Comparison of ENCODE assay signal across 17 cellular contexts in genomic region chr2:68768461-68768860, GRCh38. TPM values are rescaled to one million over a fixed set of nuclear protein-coding genes. Genes with fewer than 3 reads are reported as not detected.
DNase-seq lines count a peak whose midpoint lies in the region; ATAC-seq and TF ChIP-seq lines count a peak whose summit lies in the region.
"Had no signal": no experiment of that assay in that cellular context is flagged by ENCODE, and none has a peak within 500 bp of the region (broad histone marks: within the 10 kb centered on the region; RNA-seq: fewer than 3 reads in every experiment).

No MANE protein-coding gene starts in this region.

- no peaks in the 10 kb centered on the region for H3K27me3 Mint-ChIP-seq in T-helper 1 cell treated with Interleukin-12 subunit alpha and Interleukin-12 subunit beta and Interleukin-4 antibody, amounts not matched to agents 30 μg/mL and 1 μg/mL, for 36 hours (ENCODE audit: low read depth)
- H3K27me3 Mint-ChIP-seq in activated T-helper 2 cell treated with anti-CD3 and anti-CD28 coated beads, Interferon-gamma antibody, Interleukin-2, Interleukin-4, amounts not matched to agents 10 μg/mL and 5 μg/mL and 100 μg/mL, durations not matched to agents 14 hours and 24 hours and 36 hours (ENCODE audit: low read depth), result no peaks in the 10 kb centered on the region
- H3K27me3 Mint-ChIP-seq in natural killer cell treated with Interleukin-12 subunit alpha and Interleukin-12 subunit beta and Interleukin-15 and Interleukin-18, amount 100 ng/mL, for 72 hours, result no peaks in the 10 kb centered on the region

- H3K36me3 Mint-ChIP-seq in T-helper 1 cell treated with Interleukin-12 subunit alpha and Interleukin-12 subunit beta and Interleukin-4 antibody, amounts not matched to agents 30 μg/mL and 1 μg/mL, for 36 hours (ENCODE audit: low read depth), result peaks cover 50% of the 10 kb centered on the region
- H3K36me3 Mint-ChIP-seq in activated T-helper 2 cell treated with anti-CD3 and anti-CD28 coated beads, Interferon-gamma antibody, Interleukin-2, Interleukin-4, amounts not matched to agents 10 μg/mL and 5 μg/mL and 100 μg/mL, durations not matched to agents 14 hours and 24 hours and 36 hours (ENCODE audit: low read depth), result peaks cover 36% of the 10 kb centered on the region
- H3K36me3 Mint-ChIP-seq in natural killer cell treated with Interleukin-12 subunit alpha and Interleukin-12 subunit beta and Interleukin-15 and Interleukin-18, amount 100 ng/mL, for 72 hours, result no peaks in the 10 kb centered on the region

- H3K9ac ChIP-seq in KMS-11, result peak overlapping the region; percentile 81; the same call in 1 of the 2 replicates

- H3K4me2 ChIP-seq in KMS-11, result peak overlapping the region; percentile 79

- peak overlapping the region; percentile 66 for H3K4me3 Mint-ChIP-seq in T-helper 1 cell treated with Interleukin-12 subunit alpha and Interleukin-12 subunit beta and Interleukin-4 antibody, amounts not matched to agents 30 μg/mL and 1 μg/mL, for 36 hours
- peak overlapping the region; percentile 51 for H3K4me3 Mint-ChIP-seq in activated T-helper 2 cell treated with anti-CD3 and anti-CD28 coated beads, Interferon-gamma antibody, Interleukin-2, Interleukin-4, amounts not matched to agents 10 μg/mL and 5 μg/mL and 100 μg/mL, durations not matched to agents 14 hours and 24 hours and 36 hours (ENCODE audit: low read depth)
- H3K4me3 Mint-ChIP-seq in natural killer cell treated with Interleukin-12 subunit alpha and Interleukin-12 subunit beta and Interleukin-15 and Interleukin-18, amount 100 ng/mL, for 72 hours, result peak overlapping the region; percentile 94

- H3K27me3 ChIP-seq in KMS-11 (ENCODE audit: insufficient read depth, low read depth), result no peaks in the 10 kb centered on the region

- peak overlapping the region; percentile 87 for H3K27ac Mint-ChIP-seq in T-helper 1 cell treated with Interleukin-12 subunit alpha and Interleukin-12 subunit beta and Interleukin-4 antibody, amounts not matched to agents 30 μg/mL and 1 μg/mL, for 36 hours
- peak overlapping the region; percentile 65 for H3K27ac Mint-ChIP-seq in activated T-helper 2 cell treated with anti-CD3 and anti-CD28 coated beads, Interferon-gamma antibody, Interleukin-2, Interleukin-4, amounts not matched to agents 10 μg/mL and 5 μg/mL and 100 μg/mL, durations not matched to agents 14 hours and 24 hours and 36 hours
- peak overlapping the region; percentile 90 to 96 for H3K27ac Mint-ChIP-seq in natural killer cell treated with Interleukin-12 subunit alpha and Interleukin-12 subunit beta and Interleukin-15 and Interleukin-18, amount 100 ng/mL, for 72 hours

- no peak for TF ChIP-seq CTCF in KMS-11 (conservative IDR thresholded peaks at IDR 0.05; ENCODE audit: low read depth, low read length)

- peaks cover 60% of the 10 kb centered on the region for H3K4me1 ChIP-seq in KMS-11 (ENCODE audit: low read depth, poor library complexity, severe bottlenecking)

- H2AFZ ChIP-seq in KMS-11 (ENCODE audit: low read depth), result peak overlapping the region; percentile 74

- no peaks in the 10 kb centered on the region for H4K20me1 ChIP-seq in KMS-11 (ENCODE audit: insufficient read depth)

- DNase-seq in T-helper 1 cell, result no peak
- DNase-seq in activated T-helper 2 cell treated with anti-CD3 and anti-CD28 coated beads, Interferon-gamma antibody, Interleukin-2, Interleukin-4, amounts not matched to agents 10 μg/mL and 5 μg/mL and 100 μg/mL, durations not matched to agents 14 hours and 24 hours and 36 hours (ENCODE audit: low spot score), result no peak
- DNase-seq in natural killer cell treated with Interleukin-12 subunit alpha and Interleukin-12 subunit beta and Interleukin-15 and Interleukin-18, amount 100 ng/mL, for 72 hours (ENCODE audit: low spot score), result no peak
- DNase-seq in germinal center (ENCODE audit: low spot score), result no peak
- no peak for DNase-seq in NCI-H510A (lab: John Stamatoyannopoulos, UW)
- DNase-seq: 8988T; activated CD4-positive, alpha-beta T cell treated with anti-CD3 and anti-CD28 coated beads for 1 hour; activated gamma-delta T cell treated with Interleukin-2 at 50 U/mL for 16 hours; effector CD8-positive, alpha-beta T cell; left ventricle myocardium superior; NCI-H187 treated with DMSO at 0.1 percent for 48 hours; NCI-H526; retina had no signal

- intact Hi-C loops in activated T-helper 2 cell treated with anti-CD3 and anti-CD28 coated beads, Interferon-gamma antibody, Interleukin-2, Interleukin-4, amounts not matched to agents 10 μg/mL and 5 μg/mL and 100 μg/mL, durations not matched to agents 14 hours and 24 hours and 36 hours (cut with micrococcal nuclease), result loop anchor here (5.0 kb wide), 1 partner anchor 116 kb away; no protein-coding TSS in a partner anchor

- no peak overlapping the region for H3K4me3 ChIP-seq in KMS-11 (IDR thresholded peaks at IDR 0.05; ENCODE audit: insufficient read depth, low read depth, low read length)

- H3K9me3 Mint-ChIP-seq in T-helper 1 cell treated with Interleukin-12 subunit alpha and Interleukin-12 subunit beta and Interleukin-4 antibody, amounts not matched to agents 30 μg/mL and 1 μg/mL, for 36 hours, result no peaks in the 10 kb centered on the region
- H3K9me3 Mint-ChIP-seq in activated T-helper 2 cell treated with anti-CD3 and anti-CD28 coated beads, Interferon-gamma antibody, Interleukin-2, Interleukin-4, amounts not matched to agents 10 μg/mL and 5 μg/mL and 100 μg/mL, durations not matched to agents 14 hours and 24 hours and 36 hours, result no peaks in the 10 kb centered on the region
- H3K9me3 Mint-ChIP-seq in natural killer cell treated with Interleukin-12 subunit alpha and Interleukin-12 subunit beta and Interleukin-15 and Interleukin-18, amount 100 ng/mL, for 72 hours, result no peaks in the 10 kb centered on the region

- no peak for ATAC-seq in natural killer cell treated with Interleukin-12 subunit alpha and Interleukin-12 subunit beta and Interleukin-15 and Interleukin-18, amount 100 ng/mL, for 72 hours
- no peak for ATAC-seq in HG03521 (IDR thresholded peaks at IDR 0.05; ENCODE audit: unreplicated experiment)
- ATAC-seq: left ventricle myocardium superior had no signal

- no peaks in the 10 kb centered on the region for H3K36me3 ChIP-seq in KMS-11 (ENCODE audit: insufficient read depth)

- H3K27ac ChIP-seq in KMS-11, result peak overlapping the region; percentile 96

- no peaks in the 10 kb centered on the region for H3K79me2 ChIP-seq in KMS-11 (ENCODE audit: insufficient read depth, low read depth)

- peaks cover 91% of the 10 kb centered on the region for H3K4me1 Mint-ChIP-seq in T-helper 1 cell treated with Interleukin-12 subunit alpha and Interleukin-12 subunit beta and Interleukin-4 antibody, amounts not matched to agents 30 μg/mL and 1 μg/mL, for 36 hours (ENCODE audit: low read depth)
- peaks cover 95% of the 10 kb centered on the region for H3K4me1 Mint-ChIP-seq in activated T-helper 2 cell treated with anti-CD3 and anti-CD28 coated beads, Interferon-gamma antibody, Interleukin-2, Interleukin-4, amounts not matched to agents 10 μg/mL and 5 μg/mL and 100 μg/mL, durations not matched to agents 14 hours and 24 hours and 36 hours (ENCODE audit: low read depth)
- peaks cover 89 to 98% of the 10 kb centered on the region in 2 donors for H3K4me1 Mint-ChIP-seq in natural killer cell treated with Interleukin-12 subunit alpha and Interleukin-12 subunit beta and Interleukin-15 and Interleukin-18, amount 100 ng/mL, for 72 hours (ENCODE audit: low read depth in 2 of 2)

RNA-seq across cellular contexts. Expression of gene ARHGAP25, which starts 33.9 kb away (rescaled TPM):
- total RNA-seq in activated T-helper 2 cell treated with anti-CD3 and anti-CD28 coated beads, Interferon-gamma antibody, Interleukin-2, Interleukin-4, amounts not matched to agents 10 μg/mL and 5 μg/mL and 100 μg/mL, durations not matched to agents 14 hours and 24 hours and 36 hours, result 39.9 and 41.3 TPM in 2 replicates
- total RNA-seq in natural killer cell treated with Interleukin-12 subunit alpha and Interleukin-12 subunit beta and Interleukin-15 and Interleukin-18, amount 100 ng/mL, for 72 hours, result 100 to 1,000 TPM; 121 to 170 TPM
- total RNA-seq: LHCN-M2 had no signal
